ENCODE assay signal across 10 cellular contexts in the genomic region with DNA sequence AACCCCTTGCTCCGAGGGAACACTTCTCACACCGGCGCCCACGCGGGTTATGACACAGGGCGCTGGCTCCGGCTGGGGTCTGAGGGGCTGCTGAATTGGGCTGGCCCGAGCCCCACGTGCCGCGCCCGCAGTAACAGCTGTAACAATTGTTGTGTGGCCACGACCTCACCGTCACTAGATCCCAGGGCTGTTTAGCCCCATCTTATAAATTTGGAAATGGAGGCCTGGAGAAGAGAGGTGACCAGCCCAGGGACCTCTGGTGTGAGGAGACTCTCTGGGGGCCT. TPM values are rescaled to one million over a fixed set of nuclear protein-coding genes. Genes with fewer than 3 reads are reported as not detected.
DNase-seq lines count a peak whose midpoint lies in the region; ATAC-seq and TF ChIP-seq lines count a peak whose summit lies in the region.
"Had no signal": no experiment of that assay in that cellular context is flagged by ENCODE, and none has a peak within 500 bp of the region (broad histone marks: within the 10 kb centered on the region; RNA-seq: fewer than 3 reads in every experiment).

No MANE protein-coding gene starts in this region.

- DNase-seq in stimulated activated naive CD8-positive, alpha-beta T cell treated with anti-CD3 and anti-CD28 coated beads, Interleukin-15, amount 100 ng/mL, for 72 hours, result no peak
- no peak for DNase-seq in stimulated activated naive CD8-positive, alpha-beta T cell treated with anti-CD3 and anti-CD28 coated beads, Interleukin-15, Interleukin-2, amounts not matched to agents 100 U/mL and 50 U/mL, for 24 hours
- DNase-seq in effector memory CD8-positive, alpha-beta T cell, result no peak
- DNase-seq in neural progenitor cell (ENCODE audit: low spot score) (no peak), KG1 (lab: John Stamatoyannopoulos, UW) (no peak)
- DNase-seq: NK-92 treated with Interleukin-12 subunit alpha and Interleukin-12 subunit beta, amount 100 ng/mL, for 24 hours had no signal

- H3K9ac ChIP-seq in neural progenitor cell, result no peak overlapping the region

- no peaks in the 10 kb centered on the region for H3K36me3 ChIP-seq in neural progenitor cell

- no peaks in the 10 kb centered on the region for H3K9me3 ChIP-seq in neural progenitor cell (ENCODE audit: low read depth)

- H3K27ac Mint-ChIP-seq in stimulated activated naive CD8-positive, alpha-beta T cell treated with anti-CD3 and anti-CD28 coated beads, Interleukin-15, amount 100 ng/mL, for 72 hours, result peak overlapping the region in 1 of 2 donors; percentile 65
- H3K27ac Mint-ChIP-seq in effector memory CD8-positive, alpha-beta T cell, result peak overlapping the region in 1 of 2 donors; percentile 67
- no peak overlapping the region for H3K27ac Mint-ChIP-seq in neural progenitor cell

- no peak overlapping the region for H3K4me2 ChIP-seq in neural progenitor cell

- H4K20me1 ChIP-seq in neural progenitor cell (ENCODE audit: low read depth), result no peaks in the 10 kb centered on the region

- H3K9me3 Mint-ChIP-seq in stimulated activated naive CD8-positive, alpha-beta T cell treated with anti-CD3 and anti-CD28 coated beads, Interleukin-15, amount 100 ng/mL, for 72 hours, result no peaks in the 10 kb centered on the region
- H3K9me3 Mint-ChIP-seq in effector memory CD8-positive, alpha-beta T cell, result no peaks in the 10 kb centered on the region
- H3K9me3 Mint-ChIP-seq in neural progenitor cell, result no peaks in the 10 kb centered on the region

- peaks cover 10% of the 10 kb centered on the region for H3K4me1 ChIP-seq in neural progenitor cell

- peaks cover 23% of the 10 kb centered on the region for H3K4me1 Mint-ChIP-seq in stimulated activated naive CD8-positive, alpha-beta T cell treated with anti-CD3 and anti-CD28 coated beads, Interleukin-15, amount 100 ng/mL, for 72 hours
- peaks cover 0 to 13% of the 10 kb centered on the region in 2 donors for H3K4me1 Mint-ChIP-seq in effector memory CD8-positive, alpha-beta T cell (ENCODE audit: low read depth in 2 of 2)
- H3K4me1 Mint-ChIP-seq in neural progenitor cell, result peaks cover 4% of the 10 kb centered on the region

- H3F3A ChIP-seq in neural progenitor cell (ENCODE audit: low read depth), result peaks cover 15% of the 10 kb centered on the region

- H3K27me3 ChIP-seq in neural progenitor cell, result peaks cover 21% of the 10 kb centered on the region

- TF ChIP-seq CTCF in neural progenitor cell (IDR thresholded peaks at IDR 0.05), result no peak

- no peaks in the 10 kb centered on the region for H3K79me2 ChIP-seq in neural progenitor cell (ENCODE audit: low read depth)

- no peak overlapping the region for H3K27ac ChIP-seq in neural progenitor cell

- H2AFZ ChIP-seq in neural progenitor cell (replicated peaks), result no peak overlapping the region

- H3K4me3 Mint-ChIP-seq in stimulated activated naive CD8-positive, alpha-beta T cell treated with anti-CD3 and anti-CD28 coated beads, Interleukin-15, amount 100 ng/mL, for 72 hours, result peak overlapping the region; percentile 81 to 88
- peak overlapping the region; percentile 79 to 83 for H3K4me3 Mint-ChIP-seq in effector memory CD8-positive, alpha-beta T cell
- peak overlapping the region; percentile 81 for H3K4me3 Mint-ChIP-seq in neural progenitor cell

- peaks cover 63% of the 10 kb centered on the region for H3K27me3 Mint-ChIP-seq in stimulated activated naive CD8-positive, alpha-beta T cell treated with anti-CD3 and anti-CD28 coated beads, Interleukin-15, amount 100 ng/mL, for 72 hours
- H3K27me3 Mint-ChIP-seq in effector memory CD8-positive, alpha-beta T cell, result peaks cover 30 to 66% of the 10 kb centered on the region in 2 donors
- H3K27me3 Mint-ChIP-seq in neural progenitor cell (ENCODE audit: insufficient read depth, low read depth), result peaks cover 2% of the 10 kb centered on the region

- H3K4me3 ChIP-seq in neural progenitor cell, result no peak overlapping the region

- no peak for ATAC-seq in stimulated activated naive CD8-positive, alpha-beta T cell treated with anti-CD3 and anti-CD28 coated beads, Interleukin-15, amount 100 ng/mL, for 72 hours
- no peak for ATAC-seq in stimulated activated naive CD8-positive, alpha-beta T cell treated with anti-CD3 and anti-CD28 coated beads, Interleukin-15, Interleukin-2, amounts not matched to agents 100 U/mL and 50 U/mL, for 24 hours
- no peak for ATAC-seq in effector memory CD8-positive, alpha-beta T cell (replicated peaks)
- ATAC-seq in GM19035 (IDR thresholded peaks at IDR 0.05; ENCODE audit: unreplicated experiment), result no peak
- no peak for ATAC-seq in GM21447 (IDR thresholded peaks at IDR 0.05; ENCODE audit: unreplicated experiment)
- no peak for ATAC-seq in esophagus mucosa

- H3K36me3 Mint-ChIP-seq in effector memory CD8-positive, alpha-beta T cell (ENCODE audit: insufficient read depth), result no peaks in the 10 kb centered on the region
- H3K36me3 Mint-ChIP-seq in neural progenitor cell, result no peaks in the 10 kb centered on the region

RNA-seq across cellular contexts. Expression of a gene that starts 2.0 kb away (rescaled TPM):
- 16.5 and 47.4 TPM in 2 replicates for total RNA-seq in neural progenitor cell (ENCODE audit: low replicate concordance)
- total RNA-seq in esophagus mucosa, result 13.0 TPM

RNA-seq across cellular contexts. Expression of a gene that starts 22.5 kb away (rescaled TPM):
- total RNA-seq in neural progenitor cell (ENCODE audit: low replicate concordance), result 2.4 and 3.4 TPM in 2 replicates
- 91.7 TPM for total RNA-seq in esophagus mucosa

RNA-seq across cellular contexts. Expression of a gene that starts 47.6 kb away (rescaled TPM):
- total RNA-seq in neural progenitor cell (ENCODE audit: low replicate concordance) (11.8 and 52.8 TPM in 2 replicates), esophagus mucosa (0.76 TPM)
- total RNA-seq: myocyte had no signal

Comparison
In these comparisons a context has a peak if more than half of its experiments do, and no peak if none do; other contexts are left out.
1. RNA of a gene that starts 22.5 kb away (total RNA-seq): 91.7 TPM in esophagus mucosa (single experiment); 2.4 to 3.4 TPM in neural progenitor cell; every median in the first group is over 10 times any median in the second.
2. Peak in every context shown above with its lines, with median percentiles within 50 percentile points of each other: H3K4me3 Mint-ChIP-seq.